In genomic region chr4:43682551-43682950, GRCh38 we compare ENCODE assay signal across 16 cellular contexts.
DNase-seq lines count a peak whose midpoint lies in the region; TF ChIP-seq lines count a peak whose summit lies in the region.
"Had no signal": no experiment of that assay in that cellular context is flagged by ENCODE, and none has a peak within 500 bp of the region (broad histone marks: within the 10 kb centered on the region; RNA-seq: fewer than 3 reads in every experiment).

No MANE protein-coding gene starts in this region.

- H3K79me1 ChIP-seq in mesendoderm (ENCODE audit: low read length), result no peaks in the 10 kb centered on the region

- BruUV-seq in mammary epithelial cell (replicated peaks; lab: Mats Ljungman, UMichigan), result no TSS peak

- no peak overlapping the region for H2BK5ac ChIP-seq in mesendoderm (ENCODE audit: low read length)

- WGBS in mammary epithelial cell (ENCODE audit: low coverage, missing lambda C conversion rate), result 25% methylated on average over 3 of the region's 3 CpGs
- no CpG with 5 or more reads among the region's 3 CpGs for WGBS in mesendoderm (ENCODE audit: extremely low coverage, insufficient coverage, low lambda C conversion rate)
- WGBS in suprapubic skin, result 67% methylated on average over 3 of the region's 3 CpGs

- no peak overlapping the region for H3K27ac ChIP-seq in mammary epithelial cell (ENCODE audit: insufficient read depth, low read depth, low read length)
- no peak overlapping the region for H3K27ac ChIP-seq in mesendoderm (ENCODE audit: low read depth, low read length)
- H3K27ac ChIP-seq in suprapubic skin, result no peak overlapping the region

- peak; percentile 4 for DNase-seq in activated naive CD4-positive, alpha-beta T cell treated with anti-CD3 and anti-CD28 coated beads for 36 hours
- no peak for DNase-seq in activated naive CD4-positive, alpha-beta T cell treated with Interleukin-2 at 50 U/mL for 16 hours
- DNase-seq in Kasumi-1 (lab: John Stamatoyannopoulos, UW), result peak; percentile 3 to 9
- peak; percentile 36 for DNase-seq in mammary epithelial cell
- peak; percentile 27 for DNase-seq in mesendoderm
- DNase-seq in suprapubic skin (ENCODE audit: low spot score in 2 of 2), result no peak
- DNase-seq in G401 (ENCODE audit: low spot score), result no peak
- no peak for DNase-seq in stimulated activated CD4-positive, alpha-beta T cell treated with anti-CD3 and anti-CD28 coated beads, Interleukin-12 subunit alpha, Interleukin-12 subunit beta, amount 100 ng/mL, for 4 hours
- DNase-seq: C1 segment of cervical spinal cord; Calu3; CD4-positive, alpha-beta T cell; DND-41; H7 had no signal

- intact Hi-C loops in activated naive CD4-positive, alpha-beta T cell treated with anti-CD3 and anti-CD28 coated beads for 36 hours (cut with micrococcal nuclease), result no loop called here
- intact Hi-C loops in mammary epithelial cell (cut with micrococcal nuclease), result no loop called here

- no peaks in the 10 kb centered on the region for H3K36me3 Mint-ChIP-seq in activated naive CD4-positive, alpha-beta T cell treated with anti-CD3 and anti-CD28 coated beads for 36 hours (ENCODE audit: low read depth)

- no peak overlapping the region for H3K23ac ChIP-seq in mesendoderm (ENCODE audit: low read length)

- no peaks in the 10 kb centered on the region for H3K27me3 ChIP-seq in mammary epithelial cell (ENCODE audit: insufficient read depth, low read length)
- no peaks in the 10 kb centered on the region for H3K27me3 ChIP-seq in mesendoderm (ENCODE audit: insufficient read depth, low read length, poor library complexity)
- H3K27me3 ChIP-seq in suprapubic skin, result no peaks in the 10 kb centered on the region

- H3K4me3 Mint-ChIP-seq in activated naive CD4-positive, alpha-beta T cell treated with anti-CD3 and anti-CD28 coated beads for 36 hours, result no peak overlapping the region
- H3K4me3 Mint-ChIP-seq: B cell; CD4-positive, alpha-beta T cell; GM23338 had no signal

- H2AFZ ChIP-seq in mammary epithelial cell (ENCODE audit: low read depth, low read length), result peak overlapping the region; percentile 53
- H2AFZ ChIP-seq: GM23338 had no signal

- H3K9me3 Mint-ChIP-seq in activated naive CD4-positive, alpha-beta T cell treated with anti-CD3 and anti-CD28 coated beads for 36 hours, result peaks cover 8% of the 10 kb centered on the region
- H3K9me3 Mint-ChIP-seq: GM23338 had no signal

- H3K4me2 ChIP-seq in mammary epithelial cell (ENCODE audit: insufficient read depth, low read depth, low read length) (no peak overlapping the region), mesendoderm (ENCODE audit: low read length) (no peak overlapping the region)
- H3K4me2 ChIP-seq: GM23338 had no signal

- no peaks in the 10 kb centered on the region for H3K27me3 Mint-ChIP-seq in activated naive CD4-positive, alpha-beta T cell treated with anti-CD3 and anti-CD28 coated beads for 36 hours (ENCODE audit: low read depth)
- H3K27me3 Mint-ChIP-seq: B cell; CD4-positive, alpha-beta T cell had no signal

- no peak for TF ChIP-seq EP300 in suprapubic skin (IDR thresholded peaks at IDR 0.05)

- no peak overlapping the region for H3K27ac Mint-ChIP-seq in activated naive CD4-positive, alpha-beta T cell treated with anti-CD3 and anti-CD28 coated beads for 36 hours
- H3K27ac Mint-ChIP-seq: B cell; CD4-positive, alpha-beta T cell; GM23338 had no signal

- no peak overlapping the region for H3K9ac ChIP-seq in mammary epithelial cell (ENCODE audit: insufficient read depth, low read length)
- H3K9ac ChIP-seq in mesendoderm (ENCODE audit: low read length), result no peak overlapping the region

- no peaks in the 10 kb centered on the region for H3K4me1 Mint-ChIP-seq in activated naive CD4-positive, alpha-beta T cell treated with anti-CD3 and anti-CD28 coated beads for 36 hours (ENCODE audit: low read depth)
- H3K4me1 Mint-ChIP-seq: B cell had no signal

- H3K4me3 ChIP-seq in mammary epithelial cell (replicated peaks in 1 of 3; ENCODE audit: insufficient read depth in 1 of 3, low read depth in 2 of 3, low read length in 3 of 3), result no peak overlapping the region
- H3K4me3 ChIP-seq in mesendoderm (ENCODE audit: low read length), result no peak overlapping the region
- H3K4me3 ChIP-seq in suprapubic skin, result no peak overlapping the region
- H3K4me3 ChIP-seq: GM12878, GM23338 had no signal

- H4K20me1 ChIP-seq in mammary epithelial cell (ENCODE audit: insufficient read depth, low read length), result no peaks in the 10 kb centered on the region

- no peak for TF ChIP-seq POLR2A in suprapubic skin (IDR thresholded peaks at IDR 0.05)

- H3K18ac ChIP-seq in mesendoderm (ENCODE audit: low read length), result no peak overlapping the region

- CTCF ChIA-PET in activated naive CD4-positive, alpha-beta T cell treated with anti-CD3 and anti-CD28 coated beads for 36 hours (lab: Charles Lee), result no interaction called here
- CTCF ChIA-PET in mammary epithelial cell (lab: Charles Lee; ENCODE audit: low non-redundant PET), result no interaction called here

- H3K4me1 ChIP-seq in mammary epithelial cell (ENCODE audit: insufficient read depth, low read length) (no peaks in the 10 kb centered on the region), mesendoderm (ENCODE audit: control insufficient read depth, low read depth, low read length) (no peaks in the 10 kb centered on the region), suprapubic skin (no peaks in the 10 kb centered on the region)

- H4K5ac ChIP-seq in mesendoderm (ENCODE audit: low read length), result no peak overlapping the region

- H3K9me3 ChIP-seq in mammary epithelial cell (replicated peaks; ENCODE audit: insufficient read depth, low read length), result peaks cover 3% of the 10 kb centered on the region
- peaks cover 8% of the 10 kb centered on the region for H3K9me3 ChIP-seq in suprapubic skin

- in situ Hi-C loops in mammary epithelial cell (cut with MboI; ENCODE audit: low sequenced_read_pairs in 2 of 2), result no loop called here
- in situ Hi-C loops in G401 (cut with HindIII; ENCODE audit: low sequenced_read_pairs), result no loop called here

- H3K79me2 ChIP-seq in mammary epithelial cell (ENCODE audit: insufficient read depth, low read length) (no peaks in the 10 kb centered on the region), mesendoderm (ENCODE audit: control insufficient read depth, insufficient read depth, low read length) (no peaks in the 10 kb centered on the region)

- H2BK120ac ChIP-seq in mesendoderm (ENCODE audit: low read depth, low read length), result no peak overlapping the region

- no peak overlapping the region for H2AK5ac ChIP-seq in mesendoderm (ENCODE audit: low read length)

- TF ChIP-seq CTCF in mammary epithelial cell (conservative IDR thresholded peaks at IDR 0.05 in 1 of 2, IDR thresholded peaks at IDR 0.05 in 1 of 2; ENCODE audit: extremely low read depth in 1 of 2, insufficient read depth in 1 of 2, low read depth in 1 of 2, low read length in 2 of 2) (no peak), suprapubic skin (IDR thresholded peaks at IDR 0.05) (no peak)

- H2BK15ac ChIP-seq in mesendoderm (replicated peaks; ENCODE audit: low read depth), result no peak overlapping the region

- no peak overlapping the region for H4K8ac ChIP-seq in mesendoderm (ENCODE audit: low read depth, low read length)

- dilution Hi-C loops in mammary epithelial cell (cut with HindIII; ENCODE audit: low sequenced_read_pairs), result no loop called here

- H3K36me3 ChIP-seq in mammary epithelial cell (ENCODE audit: insufficient read depth, low read length), result no peaks in the 10 kb centered on the region
- no peaks in the 10 kb centered on the region for H3K36me3 ChIP-seq in mesendoderm (ENCODE audit: control insufficient read depth, insufficient read depth, low read length)
- H3K36me3 ChIP-seq in suprapubic skin, result no peaks in the 10 kb centered on the region

- H3K4ac ChIP-seq in mesendoderm (ENCODE audit: low read depth, low read length), result no peak overlapping the region

- H3K56ac ChIP-seq in mesendoderm (ENCODE audit: low read length), result no peak overlapping the region

Comparison
In these comparisons a context has a peak if more than half of its experiments do, and no peak if none do; other contexts are left out.
1. DNase-seq: peak in activated naive CD4-positive, alpha-beta T cell treated with anti-CD3 and anti-CD28 coated beads for 36 hours (single experiment), Kasumi-1 (2 of 2), mammary epithelial cell (single experiment) and mesendoderm (single experiment); none in activated naive CD4-positive, alpha-beta T cell treated with Interleukin-2 at 50 U/mL for 16 hours (single experiment), suprapubic skin (0 of 2), G401 (single experiment) and stimulated activated CD4-positive, alpha-beta T cell treated with anti-CD3 and anti-CD28 coated beads, Interleukin-12 subunit alpha, Interleukin-12 subunit beta, amount 100 ng/mL, for 4 hours (single experiment).